8 cellular contexts compared by ENCODE assay signal in the genomic region with DNA sequence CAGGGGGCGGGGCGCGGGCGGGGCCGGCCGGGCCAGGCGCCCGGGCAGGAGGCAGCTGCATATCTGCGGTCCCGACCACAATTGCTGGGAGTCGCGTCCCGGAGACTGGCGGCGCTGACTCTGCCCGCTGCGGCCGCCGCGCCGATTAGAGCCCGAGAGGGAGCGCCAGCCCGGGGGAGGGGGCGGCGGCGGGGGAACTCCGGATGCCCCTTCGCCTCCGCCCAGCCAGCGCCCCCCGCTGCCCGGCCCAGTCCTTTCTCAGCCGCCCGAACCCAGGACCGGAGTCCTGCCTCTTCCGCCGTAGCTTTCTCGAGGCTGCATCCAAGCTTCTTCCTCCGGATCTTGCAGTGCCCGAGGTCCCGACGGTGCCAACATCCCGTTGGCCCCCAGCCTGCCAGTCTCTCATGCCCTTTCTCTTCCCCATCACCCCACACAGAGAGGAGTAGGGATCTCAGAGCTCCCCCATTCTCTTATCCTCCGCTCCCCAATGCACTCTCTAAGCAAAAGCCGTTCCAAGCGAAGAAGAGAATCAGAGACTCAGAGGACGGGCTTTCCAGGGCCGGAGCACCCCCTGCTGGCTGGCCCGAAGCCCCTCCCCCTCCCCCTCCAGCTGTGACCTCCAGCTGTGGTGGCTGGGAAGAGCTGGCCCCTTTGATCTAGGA. TPM values are rescaled to one million over a fixed set of nuclear protein-coding genes. Genes with fewer than 3 reads are reported as not detected.
DNase-seq lines count a peak whose midpoint lies in the region; ATAC-seq and TF ChIP-seq lines count a peak whose summit lies in the region.

No MANE protein-coding gene starts in this region.

- peak; percentile 74 for DNase-seq in 8988T
- DNase-seq in HuH-7.5 (ENCODE audit: low spot score) = peak; percentile 91
- DNase-seq in SK-N-DZ (ENCODE audit: low spot score) = peak; percentile 74
- peak; percentile 73 for DNase-seq in activated naive CD4-positive, alpha-beta T cell treated with anti-CD3 and anti-CD28 coated beads, Interleukin-2, amount 50 U/mL, for 16 hours
- DNase-seq in glomerular visceral epithelial cell (ENCODE audit: extremely low spot score) = peak; percentile 67
- peak; percentile 53 for DNase-seq in omental fat pad (ENCODE audit: low spot score)
- peak; percentile 76 for DNase-seq in testis

- peak overlapping the region; percentile 50 to 73 for H3K27ac ChIP-seq in testis

- no peaks in the 10 kb centered on the region for H3K27me3 ChIP-seq in testis

- 0 to 1% methylated on average over 5 to 42 of the region's 50 CpGs for WGBS in testis, 2 donors

- intact Hi-C loops in testis (cut with DNase I; ENCODE audit: low total_unique reads) = no loop called here

- peak overlapping the region; percentile 60 to 76 for H3K4me3 ChIP-seq in testis

- peaks cover 8% of the 10 kb centered on the region for H3K4me1 ChIP-seq in testis

- TF ChIP-seq CTCF in omental fat pad (IDR thresholded peaks at IDR 0.05) = no peak
- TF ChIP-seq CTCF in testis (IDR thresholded peaks at IDR 0.05) = peak; percentile 40 to 60 (median 58)

- no peaks in the 10 kb centered on the region for H3K9me3 ChIP-seq in testis

- peak; percentile 53 for ATAC-seq in GM18505 (IDR thresholded peaks at IDR 0.05; ENCODE audit: unreplicated experiment)
- ATAC-seq in omental fat pad (ENCODE audit: low FRiP score) = peak; percentile 85

- H3K36me3 ChIP-seq in testis (ENCODE audit: low read depth, missing control alignments) = no peaks in the 10 kb centered on the region

- TF ChIP-seq POLR2A in GM18505 (IDR thresholded peaks at IDR 0.05; ENCODE audit: borderline replicate concordance, extremely low read depth, insufficient read depth, insufficient read length) (no peak), testis (IDR thresholded peaks at IDR 0.05) (no peak)

RNA-seq across cellular contexts. Expression of a gene that starts 8.8 kb away (rescaled TPM):
- 0.35 and 1.1 TPM in 2 replicates for polyA plus RNA-seq in SK-N-DZ (2014; cell fraction: cytosol; rRNA removed)
- polyA plus RNA-seq in SK-N-DZ (2014; cell fraction: nucleus; rRNA removed) = 0.11 and 0.94 TPM in 2 replicates
- total RNA-seq in omental fat pad (not detected), testis (1 to 10 TPM in 1 of 2 donors, under 1 TPM in 1; 0.56 to 1.2 TPM)
- polyA plus RNA-seq in testis (ENCODE audit: insufficient read depth, low read depth, low replicate concordance) = 2.3 TPM

RNA-seq across cellular contexts. Expression of a gene that starts 23.5 kb away (rescaled TPM):
- 147 and 171 TPM in 2 replicates for polyA plus RNA-seq in SK-N-DZ (2014; cell fraction: cytosol; rRNA removed)
- 254 and 291 TPM in 2 replicates for polyA plus RNA-seq in SK-N-DZ (2014; cell fraction: nucleus; rRNA removed)
- total RNA-seq in omental fat pad (10 to 100 TPM; 28.7 to 43.2 (median 38.6) TPM), testis (100 to 1,000 TPM in 1 of 2 donors, 10 to 100 TPM in 1; 98.0 to 110 TPM)
- polyA plus RNA-seq in testis (ENCODE audit: insufficient read depth, low read depth, low replicate concordance) = 79.3 TPM

RNA-seq across cellular contexts. Expression of a gene that starts 35.0 kb away (rescaled TPM):
- 28.3 and 37.7 TPM in 2 replicates for polyA plus RNA-seq in SK-N-DZ (2014; cell fraction: cytosol; rRNA removed)
- polyA plus RNA-seq in SK-N-DZ (2014; cell fraction: nucleus; rRNA removed) = 20.2 and 29.3 TPM in 2 replicates
- total RNA-seq in omental fat pad (10 to 100 TPM; 53.1 to 73.8 (median 62.2) TPM), testis (10 to 100 TPM; 75.4 to 86.0 TPM)
- 58.6 TPM for polyA plus RNA-seq in testis (ENCODE audit: insufficient read depth, low read depth, low replicate concordance)

RNA-seq across cellular contexts. Expression of a gene that starts 45.5 kb away (rescaled TPM):
- 99.9 and 106 TPM in 2 replicates for polyA plus RNA-seq in SK-N-DZ (2014; cell fraction: cytosol; rRNA removed)
- polyA plus RNA-seq in SK-N-DZ (2014; cell fraction: nucleus; rRNA removed) = 62.8 and 70.8 TPM in 2 replicates
- total RNA-seq in omental fat pad (10 to 100 TPM; 33.9 to 42.6 (median 35.7) TPM), testis (100 to 1,000 TPM; 106 to 117 TPM)
- polyA plus RNA-seq in testis (ENCODE audit: insufficient read depth, low read depth, low replicate concordance) = 287 TPM

RNA-seq across cellular contexts. Expression of a gene that starts 49.6 kb away (rescaled TPM):
- polyA plus RNA-seq in SK-N-DZ (2014; cell fraction: cytosol; rRNA removed) = 675 and 816 TPM in 2 replicates
- polyA plus RNA-seq in SK-N-DZ (2014; cell fraction: nucleus; rRNA removed) = 822 and 978 TPM in 2 replicates
- total RNA-seq in omental fat pad (100 to 1,000 TPM; 527 to 674 (median 592) TPM), testis (100 to 1,000 TPM; 430 to 494 TPM)
- 797 TPM for polyA plus RNA-seq in testis (ENCODE audit: insufficient read depth, low read depth, low replicate concordance)

Comparison
In these comparisons a context has a peak if more than half of its experiments do, and no peak if none do; other contexts are left out.
1. Peak in every context shown above with its lines: DNase-seq, ATAC-seq, H3K4me3 ChIP-seq and H3K27ac ChIP-seq.
2. CTCF ChIP-seq: peak in testis (3 of 3); none in omental fat pad (0 of 3).